In genomic region chr1:148757446-148757845, GRCh38 we compare ENCODE assay signal across 8 cellular contexts. TPM values are rescaled to one million over a fixed set of nuclear protein-coding genes. Genes with fewer than 3 reads are reported as not detected.
A peak's percentile ranks its signal among the peaks of the same experiment; 100 is the strongest.
DNase-seq lines count a peak whose midpoint lies in the region; ATAC-seq, FAIRE-seq and TF ChIP-seq lines count a peak whose summit lies in the region.
"Not testable (repeated sequence)": the region's sequence is repeated elsewhere in the genome, so short reads cannot be mapped to it uniquely, and the experiment has no call there.
"Had no signal": no experiment of that assay in that cellular context is flagged by ENCODE, and none has a peak within 500 bp of the region (broad histone marks: within the 10 kb centered on the region; RNA-seq: fewer than 3 reads in every experiment).

No MANE protein-coding gene starts in this region.

- H3K4me3 Mint-ChIP-seq in central memory CD8-positive, alpha-beta T cell; stimulated activated effector memory CD8-positive, alpha-beta T cell treated with anti-CD3 and anti-CD28 coated beads, Interleukin-12 subunit alpha, Interleukin-12 subunit beta, amount 100 ng/mL, for 72 hours: not testable (repeated sequence)

- intact Hi-C loops in Right ventricle myocardium superior (cut with DNase I); right cardiac atrium (cut with DNase I): not testable (repeated sequence)

- not testable (repeated sequence) for DNase-seq in GM12891 (ENCODE audit: insufficient read length, low spot score); RCC 7860 (ENCODE audit: low spot score); central memory CD8-positive, alpha-beta T cell (ENCODE audit: low spot score in 2 of 2); Right ventricle myocardium superior; right cardiac atrium; stimulated activated effector memory CD8-positive, alpha-beta T cell treated with anti-CD3 and anti-CD28 coated beads, Interleukin-12 subunit alpha, Interleukin-12 subunit beta, amount 100 ng/mL, for 72 hours (ENCODE audit: low spot score in 2 of 2)

- not testable (repeated sequence) for H3K4me3 ChIP-seq in right cardiac atrium (ENCODE audit: low read length)

- H3K9me3 ChIP-seq in right cardiac atrium (ENCODE audit: control insufficient read depth, low read length) = not testable (repeated sequence)

- peak; percentile 16 for ATAC-seq in central memory CD8-positive, alpha-beta T cell (replicated peaks; ENCODE audit: extremely low read depth, poor library complexity, severe bottlenecking)
- ATAC-seq in Right ventricle myocardium superior (ENCODE audit: poor library complexity) = peak; percentile 61
- peak; percentile 35 to 46 for ATAC-seq in right cardiac atrium
- ATAC-seq in stimulated activated effector memory CD8-positive, alpha-beta T cell treated with anti-CD3 and anti-CD28 coated beads, Interleukin-12 subunit alpha, Interleukin-12 subunit beta, amount 100 ng/mL, for 72 hours = peak; percentile 38

- H3K4me1 ChIP-seq in right cardiac atrium (ENCODE audit: control insufficient read depth, insufficient read depth, low read length) = not testable (repeated sequence)

- TF ChIP-seq POLR2A in GM12891 (IDR thresholded peaks at IDR 0.05; ENCODE audit: low read depth, low read length) = not testable (repeated sequence)

- not testable (repeated sequence) for H3K27me3 ChIP-seq in right cardiac atrium (ENCODE audit: control insufficient read depth, insufficient read depth)

- not testable (repeated sequence) for H3K36me3 Mint-ChIP-seq in central memory CD8-positive, alpha-beta T cell (ENCODE audit: insufficient read depth); stimulated activated effector memory CD8-positive, alpha-beta T cell treated with anti-CD3 and anti-CD28 coated beads, Interleukin-12 subunit alpha, Interleukin-12 subunit beta, amount 100 ng/mL, for 72 hours

- H3K27me3 Mint-ChIP-seq in central memory CD8-positive, alpha-beta T cell = not testable (repeated sequence)

- peak; percentile 51 for FAIRE-seq in GM12891 (lab: Jason Lieb, UNC)
- FAIRE-seq in RCC 7860 (lab: Jason Lieb, UNC) = peak; percentile 16

- H3K27ac Mint-ChIP-seq in central memory CD8-positive, alpha-beta T cell (ENCODE audit: low read depth); stimulated activated effector memory CD8-positive, alpha-beta T cell treated with anti-CD3 and anti-CD28 coated beads, Interleukin-12 subunit alpha, Interleukin-12 subunit beta, amount 100 ng/mL, for 72 hours: not testable (repeated sequence)

- not testable (repeated sequence) for H3K9me3 Mint-ChIP-seq in central memory CD8-positive, alpha-beta T cell; stimulated activated effector memory CD8-positive, alpha-beta T cell treated with anti-CD3 and anti-CD28 coated beads, Interleukin-12 subunit alpha, Interleukin-12 subunit beta, amount 100 ng/mL, for 72 hours

- H3K4me1 Mint-ChIP-seq in central memory CD8-positive, alpha-beta T cell; stimulated activated effector memory CD8-positive, alpha-beta T cell treated with anti-CD3 and anti-CD28 coated beads, Interleukin-12 subunit alpha, Interleukin-12 subunit beta, amount 100 ng/mL, for 72 hours: not testable (repeated sequence)

- not testable (repeated sequence) for H3K27ac ChIP-seq in right cardiac atrium (ENCODE audit: low read length)

RNA-seq across cellular contexts. Expression of gene NUDT4B, which starts 8.9 kb away (rescaled TPM):
- 2.5 TPM for polyA plus RNA-seq in GM12891 (2012; ENCODE audit: low read depth, missing spikeins)
- total RNA-seq in Right ventricle myocardium superior (0.38 TPM), right cardiac atrium (under 1 TPM in 1 of 4 donors, not detected in 3; 0.63 TPM)
- 1.2 TPM for polyA plus RNA-seq in right cardiac atrium
- total RNA-seq: H1, H9 had no signal
